Comparison of ENCODE assay signal across 13 cellular contexts in genomic region chr22:26471522-26471921, GRCh38. TPM values are rescaled to one million over a fixed set of nuclear protein-coding genes. Genes with fewer than 3 reads are reported as not detected.
DNase-seq lines count a peak whose midpoint lies in the region; FAIRE-seq and TF ChIP-seq lines count a peak whose summit lies in the region.
"Had no signal": no experiment of that assay in that cellular context is flagged by ENCODE, and none has a peak within 500 bp of the region (broad histone marks: within the 10 kb centered on the region; RNA-seq: fewer than 3 reads in every experiment).

No MANE protein-coding gene starts in this region.

- FAIRE-seq in GM12891 (lab: Jason Lieb, UNC), result no peak

- H3K27me3 Mint-ChIP-seq in activated naive CD8-positive, alpha-beta T cell treated with anti-CD3 and anti-CD28 coated beads for 36 hours, result no peaks in the 10 kb centered on the region
- H3K27me3 Mint-ChIP-seq: activated CD4-positive, alpha-beta T cell treated with anti-CD3 and anti-CD28 coated beads, Interleukin-2, amount 10 ng/mL, durations not matched to agents 24 days and 14 days; stimulated activated naive CD8-positive, alpha-beta T cell treated with anti-CD3 and anti-CD28 coated beads, Interleukin-15, Interleukin-2, amounts not matched to agents 100 ng/mL and 50 ng/mL, for 24 hours had no signal

- H2BK15ac ChIP-seq in mesenchymal stem cell (ENCODE audit: low read depth, poor library complexity, severe bottlenecking), result no peak overlapping the region

- no peak for TF ChIP-seq POLR2A in GM12891 (IDR thresholded peaks at IDR 0.05; ENCODE audit: low read depth, low read length)

- whole genome bisulfite sequencing in mesenchymal stem cell, result 0% methylated on average over 2 of the region's 5 CpGs

- H3K9ac ChIP-seq in mesenchymal stem cell (ENCODE audit: low read length), result no peak overlapping the region

- no peak overlapping the region for H3K4me2 ChIP-seq in mesenchymal stem cell (ENCODE audit: low read length, poor library complexity, severe bottlenecking)

- no peaks in the 10 kb centered on the region for H3K9me3 ChIP-seq in mesenchymal stem cell (ENCODE audit: control insufficient read depth, low read length)

- no peak overlapping the region for H2BK12ac ChIP-seq in mesenchymal stem cell (ENCODE audit: low read length in 2 of 2)

- H3K27me3 ChIP-seq in mesenchymal stem cell (ENCODE audit: control insufficient read depth in 1 of 2, insufficient read depth in 1 of 2, low read length in 2 of 2), result no peaks in the 10 kb centered on the region

- no peak overlapping the region for H3K14ac ChIP-seq in mesenchymal stem cell (ENCODE audit: low read length in 2 of 2)

- peaks cover 26 to 85% of the 10 kb centered on the region in 2 experiments for H3K36me3 ChIP-seq in mesenchymal stem cell (ENCODE audit: control insufficient read depth in 1 of 2, insufficient read depth in 2 of 2, low read depth in 1 of 2, low read length in 2 of 2)

- H2BK5ac ChIP-seq in mesenchymal stem cell (ENCODE audit: low read depth, low read length, poor library complexity, severe bottlenecking), result peak overlapping the region; percentile 76

- no peak overlapping the region for H2AK5ac ChIP-seq in mesenchymal stem cell (ENCODE audit: low read length, severe bottlenecking)

- H3K4me1 ChIP-seq in mesenchymal stem cell (ENCODE audit: control insufficient read depth, insufficient read depth, low read depth, low read length), result peaks cover 16% of the 10 kb centered on the region

- H3K23ac ChIP-seq in mesenchymal stem cell (ENCODE audit: low read length in 2 of 2), result no peak overlapping the region

- no peaks in the 10 kb centered on the region for H3K4me1 Mint-ChIP-seq in activated naive CD8-positive, alpha-beta T cell treated with anti-CD3 and anti-CD28 coated beads for 36 hours

- no peak overlapping the region for H3K4me3 ChIP-seq in mesenchymal stem cell (ENCODE audit: insufficient read depth in 1 of 2, low read depth in 1 of 2, low read length in 2 of 2)

- no peak overlapping the region for H2AFZ ChIP-seq in mesenchymal stem cell (ENCODE audit: low read depth, low read length)

- no peak overlapping the region for H3K4me3 Mint-ChIP-seq in activated naive CD8-positive, alpha-beta T cell treated with anti-CD3 and anti-CD28 coated beads for 36 hours
- H3K4me3 Mint-ChIP-seq: activated CD4-positive, alpha-beta T cell treated with anti-CD3 and anti-CD28 coated beads, Interleukin-2, amount 10 ng/mL, durations not matched to agents 24 days and 14 days; CD8-positive, alpha-beta T cell; stimulated activated naive CD8-positive, alpha-beta T cell treated with anti-CD3 and anti-CD28 coated beads, Interleukin-15, Interleukin-2, amounts not matched to agents 100 ng/mL and 50 ng/mL, for 24 hours had no signal

- no peak overlapping the region for H3K4ac ChIP-seq in mesenchymal stem cell (ENCODE audit: low read depth in 1 of 2, low read length in 2 of 2)

- H4K8ac ChIP-seq in mesenchymal stem cell (ENCODE audit: low read length), result no peak overlapping the region

- no peak overlapping the region for H3K18ac ChIP-seq in mesenchymal stem cell (ENCODE audit: low read depth in 1 of 2, low read length in 2 of 2)

- DNase-seq in AG08395 (ENCODE audit: low spot score), result peak; percentile 81
- peak; percentile 98 for DNase-seq in HT1080 (ENCODE audit: low read depth)
- DNase-seq in cerebellar cortex (ENCODE audit: low spot score), result peak; percentile 60
- peak; percentile 88 for DNase-seq in mesenchymal stem cell
- DNase-seq in amygdala (lab: John Stamatoyannopoulos, UW), result no peak
- no peak for DNase-seq in activated naive CD8-positive, alpha-beta T cell treated with anti-CD3 and anti-CD28 coated beads for 36 hours
- no peak for DNase-seq in putamen (ENCODE audit: low spot score)
- no peak for DNase-seq in GM12891 (ENCODE audit: insufficient read length, low spot score)
- DNase-seq: activated CD4-positive, alpha-beta T cell treated with anti-CD3 and anti-CD28 coated beads, Interleukin-2, amount 10 ng/mL, durations not matched to agents 24 days and 14 days; amniotic stem cell; CD8-positive, alpha-beta T cell; NCI-H1105 had no signal

- H3K27ac ChIP-seq in mesenchymal stem cell (ENCODE audit: low read length, poor library complexity, severe bottlenecking), result peak overlapping the region; percentile 92

- peaks cover 12% of the 10 kb centered on the region for H3K36me3 Mint-ChIP-seq in activated naive CD8-positive, alpha-beta T cell treated with anti-CD3 and anti-CD28 coated beads for 36 hours

- H2BK120ac ChIP-seq in mesenchymal stem cell (ENCODE audit: low read depth, low read length), result no peak overlapping the region

- H4K91ac ChIP-seq in mesenchymal stem cell (ENCODE audit: low read length), result no peak overlapping the region

- peaks cover 17% of the 10 kb centered on the region for H3K79me1 ChIP-seq in mesenchymal stem cell (replicated peaks; ENCODE audit: low read length, poor library complexity, severe bottlenecking)

- no peaks in the 10 kb centered on the region for H3K9me3 Mint-ChIP-seq in activated naive CD8-positive, alpha-beta T cell treated with anti-CD3 and anti-CD28 coated beads for 36 hours
- H3K9me3 Mint-ChIP-seq: activated CD4-positive, alpha-beta T cell treated with anti-CD3 and anti-CD28 coated beads, Interleukin-2, amount 10 ng/mL, durations not matched to agents 24 days and 14 days; CD8-positive, alpha-beta T cell; stimulated activated naive CD8-positive, alpha-beta T cell treated with anti-CD3 and anti-CD28 coated beads, Interleukin-15, Interleukin-2, amounts not matched to agents 100 ng/mL and 50 ng/mL, for 24 hours had no signal

- no peak overlapping the region for H3K27ac Mint-ChIP-seq in activated naive CD8-positive, alpha-beta T cell treated with anti-CD3 and anti-CD28 coated beads for 36 hours
- H3K27ac Mint-ChIP-seq: activated CD4-positive, alpha-beta T cell treated with anti-CD3 and anti-CD28 coated beads, Interleukin-2, amount 10 ng/mL, durations not matched to agents 24 days and 14 days; CD8-positive, alpha-beta T cell; stimulated activated naive CD8-positive, alpha-beta T cell treated with anti-CD3 and anti-CD28 coated beads, Interleukin-15, Interleukin-2, amounts not matched to agents 100 ng/mL and 50 ng/mL, for 24 hours had no signal

TF ChIP-seq in GM12891, 5 proteins besides CTCF, POLR2A, EP300 and RAD21:
- no peak for TF ChIP-seq SPI1 (IDR thresholded peaks at IDR 0.05; ENCODE audit: low read depth, low read length)
- TF ChIP-seq POLR2AphosphoS5 (IDR thresholded peaks at IDR 0.05; ENCODE audit: low read depth, low read length), result no peak
- TF ChIP-seq PAX5 (IDR thresholded peaks at IDR 0.05; ENCODE audit: insufficient read depth, low read length, severe bottlenecking), result no peak
- no peak for TF ChIP-seq TAF1 (IDR thresholded peaks at IDR 0.05; ENCODE audit: low read depth, low read length)
- TF ChIP-seq POU2F2 (IDR thresholded peaks at IDR 0.05; ENCODE audit: low read depth, low read length), result no peak

RNA-seq across cellular contexts. Expression of gene HPS4, which starts 12.1 kb away (rescaled TPM):
- total RNA-seq in HT1080 (2014; rRNA removed; shearing (Covaris generic)), result 23.4 and 28.6 TPM in 2 replicates
- 30.4 and 33.2 TPM in 2 replicates for polyA plus RNA-seq in HT1080 (2015; cell fraction: cytosol; rRNA removed)
- 72.3 and 77.9 TPM in 2 replicates for polyA plus RNA-seq in HT1080 (2015; cell fraction: nucleus; rRNA removed)
- 16.9 TPM for polyA plus RNA-seq in mesenchymal stem cell (2013, experiment 1 of 2)
- polyA plus RNA-seq in mesenchymal stem cell (2013, experiment 2 of 2), result 17.1 TPM
- total RNA-seq in activated naive CD8-positive, alpha-beta T cell treated with anti-CD3 and anti-CD28 coated beads for 36 hours, result 10 to 100 TPM; 46.9 to 51.3 TPM
- polyA plus RNA-seq in GM12891 (2012; ENCODE audit: low read depth, missing spikeins), result 16.9 TPM

RNA-seq across cellular contexts. Expression of gene SRRD, which starts 12.2 kb away (rescaled TPM):
- 27.3 and 37.1 TPM in 2 replicates for total RNA-seq in HT1080 (2014; rRNA removed; shearing (Covaris generic))
- 36.6 and 38.2 TPM in 2 replicates for polyA plus RNA-seq in HT1080 (2015; cell fraction: cytosol; rRNA removed)
- 19.4 and 22.5 TPM in 2 replicates for polyA plus RNA-seq in HT1080 (2015; cell fraction: nucleus; rRNA removed)
- polyA plus RNA-seq in mesenchymal stem cell (2013, experiment 1 of 2), result 8.4 TPM
- polyA plus RNA-seq in mesenchymal stem cell (2013, experiment 2 of 2), result 9.2 TPM
- total RNA-seq in activated naive CD8-positive, alpha-beta T cell treated with anti-CD3 and anti-CD28 coated beads for 36 hours, result 10 to 100 TPM; 34.5 to 36.6 TPM
- polyA plus RNA-seq in GM12891 (2012; ENCODE audit: low read depth, missing spikeins), result 15.2 TPM

RNA-seq across cellular contexts. Expression of gene TFIP11, which starts 40.8 kb away (rescaled TPM):
- total RNA-seq in HT1080 (2014; rRNA removed; shearing (Covaris generic)), result 41.9 and 44.7 TPM in 2 replicates
- polyA plus RNA-seq in HT1080 (2015; cell fraction: cytosol; rRNA removed), result 18.2 and 20.1 TPM in 2 replicates
- polyA plus RNA-seq in HT1080 (2015; cell fraction: nucleus; rRNA removed), result 68.2 and 71.1 TPM in 2 replicates
- 17.0 TPM for polyA plus RNA-seq in mesenchymal stem cell (2013, experiment 1 of 2)
- polyA plus RNA-seq in mesenchymal stem cell (2013, experiment 2 of 2), result 20.7 TPM
- 10 to 100 TPM; 45.9 to 50.1 TPM for total RNA-seq in activated naive CD8-positive, alpha-beta T cell treated with anti-CD3 and anti-CD28 coated beads for 36 hours
- polyA plus RNA-seq in GM12891 (2012; ENCODE audit: low read depth, missing spikeins), result 20.4 TPM

RNA-seq across cellular contexts. Expression of gene ASPHD2, which starts 42.5 kb away (rescaled TPM):
- total RNA-seq in HT1080 (2014; rRNA removed; shearing (Covaris generic)), result 6.3 and 8.7 TPM in 2 replicates
- polyA plus RNA-seq in HT1080 (2015; cell fraction: cytosol; rRNA removed), result 2.7 and 3.8 TPM in 2 replicates
- polyA plus RNA-seq in HT1080 (2015; cell fraction: nucleus; rRNA removed), result 2.6 and 2.8 TPM in 2 replicates
- 0.32 TPM for polyA plus RNA-seq in mesenchymal stem cell (2013, experiment 1 of 2)
- 0.26 TPM for polyA plus RNA-seq in mesenchymal stem cell (2013, experiment 2 of 2)
- 10 to 100 TPM; 14.9 to 15.9 TPM for total RNA-seq in activated naive CD8-positive, alpha-beta T cell treated with anti-CD3 and anti-CD28 coated beads for 36 hours
- polyA plus RNA-seq in GM12891 (2012; ENCODE audit: low read depth, missing spikeins), result 2.7 TPM

Comparison
In these comparisons a context has a peak if more than half of its experiments do, and no peak if none do; other contexts are left out.
1. DNase-seq: peak in AG08395 (single experiment), HT1080 (single experiment), cerebellar cortex (single experiment) and mesenchymal stem cell (single experiment); none in amygdala (0 of 56), activated naive CD8-positive, alpha-beta T cell treated with anti-CD3 and anti-CD28 coated beads for 36 hours (single experiment), putamen (single experiment) and GM12891 (single experiment).